In genomic region chr2:64654063-64654811, GRCh38 we compare ENCODE assay signal across 1 cellular context.
TF ChIP-seq lines count a peak whose summit lies in the region.

No MANE protein-coding gene starts in this region.

TF ChIP-seq in HepG2, 621 proteins besides CTCF, POLR2A, EP300 and RAD21 (continued from another document and continues in another):
- TF ChIP-seq ZNF142 (CRISPR knock-in tag; IDR thresholded peaks at IDR 0.05) (no peak), RBM39 (IDR thresholded peaks at IDR 0.05; ENCODE audit: low read depth, low read length, poor library complexity, severe bottlenecking) (peak; percentile 74), ZNF354B (CRISPR knock-in tag; IDR thresholded peaks at IDR 0.05) (no peak), ATF7 (IDR thresholded peaks at IDR 0.05) (no peak), ATF7 (CRISPR knock-in tag; IDR thresholded peaks at IDR 0.05) (peak; percentile 67; the same call in 1 of the 2 replicates), GABPB1 (CRISPR knock-in tag; IDR thresholded peaks at IDR 0.05) (peak; percentile 67; the same call in 1 of the 2 replicates), SRY (CRISPR knock-in tag; IDR thresholded peaks at IDR 0.05) (peak; percentile 68), ZC3H13 (CRISPR knock-in tag; IDR thresholded peaks at IDR 0.05) (0 out of 2 replicates have a peak, but pooled peaks have one; percentile 67), DR1 (CRISPR knock-in tag; IDR thresholded peaks at IDR 0.05) (peak; percentile 26; the same call in 1 of the 2 replicates), ZNF441 (CRISPR knock-in tag; IDR thresholded peaks at IDR 0.05; ENCODE audit: borderline replicate concordance) (no peak), EED (CRISPR knock-in tag; IDR thresholded peaks at IDR 0.05) (0 out of 2 replicates have a peak, but pooled peaks have one; percentile 15), ZNF747 (CRISPR knock-in tag; IDR thresholded peaks at IDR 0.05; ENCODE audit: borderline replicate concordance) (peak; percentile 2; the same call in 1 of the 2 replicates), ZNF20 (CRISPR knock-in tag; IDR thresholded peaks at IDR 0.05) (no peak), TCF7 (IDR thresholded peaks at IDR 0.05; ENCODE audit: low read depth) (peak; percentile 16; the same call in 1 of the 2 replicates), ZNF326 (CRISPR knock-in tag; IDR thresholded peaks at IDR 0.05; ENCODE audit: borderline replicate concordance) (no peak), TFDP2 (CRISPR knock-in tag; IDR thresholded peaks at IDR 0.05) (no peak; the same call in 1 of the 2 replicates), ZMAT3 (CRISPR knock-in tag; conservative IDR thresholded peaks at IDR 0.05) (peak; percentile 46), KLF6 (CRISPR knock-in tag; IDR thresholded peaks at IDR 0.05) (peak; percentile 27; the same call in 1 of the 2 replicates), FOXJ3 (CRISPR knock-in tag; IDR thresholded peaks at IDR 0.05; ENCODE audit: borderline replicate concordance) (no peak; the same call in 1 of the 2 replicates), ZBTB34 (CRISPR knock-in tag; IDR thresholded peaks at IDR 0.05) (no peak), PBX3 (CRISPR knock-in tag; IDR thresholded peaks at IDR 0.05; ENCODE audit: borderline replicate concordance) (0 out of 2 replicates have a peak, but pooled peaks have one; percentile 28), SRSF1 (optimal IDR thresholded peaks at IDR 0.05; ENCODE audit: low read depth, low read length) (no peak), MED8 (CRISPR knock-in tag; IDR thresholded peaks at IDR 0.05; ENCODE audit: insufficient replicate concordance) (peak; percentile 62), KDM6A (CRISPR knock-in tag; IDR thresholded peaks at IDR 0.05; ENCODE audit: low read depth) (no peak), ZBTB14 (CRISPR knock-in tag; IDR thresholded peaks at IDR 0.05) (peak; percentile 96), ZNF639 (CRISPR knock-in tag; conservative IDR thresholded peaks at IDR 0.05) (no peak), ZNF275 (CRISPR knock-in tag; IDR thresholded peaks at IDR 0.05; ENCODE audit: borderline replicate concordance) (peak; percentile 75; the same call in 1 of the 2 replicates), RCOR2 (CRISPR knock-in tag; IDR thresholded peaks at IDR 0.05) (no peak), ELF4 (CRISPR knock-in tag; IDR thresholded peaks at IDR 0.05; ENCODE audit: borderline replicate concordance) (no peak), ZNF292 (CRISPR knock-in tag; IDR thresholded peaks at IDR 0.05; ENCODE audit: borderline replicate concordance, low read depth) (peak; percentile 64; the same call in 1 of the 2 replicates), HMGA1 (CRISPR knock-in tag; conservative IDR thresholded peaks at IDR 0.05) (no peak), POLR2AphosphoS2 (IDR thresholded peaks at IDR 0.05; ENCODE audit: low read depth, low read length) (peak; percentile 76; the same call in 1 of the 2 replicates), SP1 (IDR thresholded peaks at IDR 0.05) (no peak), SP1 (CRISPR knock-in tag; IDR thresholded peaks at IDR 0.05) (peak; percentile 60; the same call in 1 of the 2 replicates), GTF3A (CRISPR knock-in tag; conservative IDR thresholded peaks at IDR 0.05) (no peak), ZNF883 (CRISPR knock-in tag; IDR thresholded peaks at IDR 0.05; ENCODE audit: not compliant biosample characterization) (peak; percentile 81), BRF2 (CRISPR knock-in tag; IDR thresholded peaks at IDR 0.05) (no peak), ZMYM3 (CRISPR knock-in tag; IDR thresholded peaks at IDR 0.05) (0 out of 2 replicates have a peak, but pooled peaks have one; percentile 35), BHLHE40 (IDR thresholded peaks at IDR 0.05; ENCODE audit: low read length) (peak; percentile 88), CREB3 (CRISPR knock-in tag; IDR thresholded peaks at IDR 0.05) (no peak; the same call in 1 of the 2 replicates), HNF1B (CRISPR knock-in tag; IDR thresholded peaks at IDR 0.05) (no peak), ZNF260 (CRISPR knock-in tag; IDR thresholded peaks at IDR 0.05; ENCODE audit: borderline replicate concordance, low read depth) (no peak), POGK (CRISPR knock-in tag; conservative IDR thresholded peaks at IDR 0.05) (peak; percentile 91), RFX3 (CRISPR knock-in tag; IDR thresholded peaks at IDR 0.05) (no peak)
